ENCODE assay signal across 11 cellular contexts in the genomic region with DNA sequence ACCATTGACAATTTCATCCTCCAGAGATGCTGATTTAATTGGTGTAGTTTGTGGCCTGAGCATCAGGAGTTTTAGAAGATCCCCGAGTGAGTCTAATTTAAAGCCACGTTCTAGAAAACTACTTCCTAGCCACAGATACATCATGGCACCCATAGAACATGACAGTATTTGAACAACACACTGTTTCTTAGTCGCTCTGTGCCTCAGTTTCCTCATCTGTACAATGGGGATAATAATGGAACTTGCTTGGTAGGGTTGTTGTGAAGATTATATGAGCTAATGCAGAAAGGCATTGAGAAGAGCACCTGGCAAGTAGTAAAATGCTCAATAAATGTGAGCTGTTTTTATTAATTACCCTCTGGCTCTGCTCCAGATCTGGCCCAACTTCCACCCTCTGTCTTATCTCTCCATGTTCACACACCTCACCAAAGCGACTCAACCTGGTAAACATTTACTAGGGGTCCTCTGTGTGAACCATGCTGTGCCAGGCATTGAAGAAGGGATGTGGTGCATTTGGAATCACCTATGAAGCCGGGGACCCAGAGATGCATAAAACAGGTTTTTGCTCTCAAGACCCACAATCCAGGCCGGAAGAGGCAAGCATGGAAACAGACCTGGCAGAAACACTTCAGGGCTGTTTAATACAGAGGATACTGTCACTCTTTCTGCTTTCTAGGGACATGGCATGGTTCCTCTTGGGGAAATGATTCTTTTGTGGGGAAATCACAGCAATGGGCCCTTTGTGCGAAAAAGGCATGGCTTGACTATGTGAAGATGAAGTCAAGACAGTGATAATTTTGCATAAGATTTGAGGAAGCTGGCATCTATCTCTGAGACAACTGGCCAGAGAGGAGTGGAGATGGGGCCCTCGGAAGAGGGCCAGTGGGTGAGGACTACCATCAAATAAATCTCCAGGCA. TPM values are rescaled to one million over a fixed set of nuclear protein-coding genes. Genes with fewer than 3 reads are reported as not detected.
DNase-seq lines count a peak whose midpoint lies in the region; ATAC-seq and TF ChIP-seq lines count a peak whose summit lies in the region.
"Had no signal": no experiment of that assay in that cellular context is flagged by ENCODE, and none has a peak within 500 bp of the region (broad histone marks: within the 10 kb centered on the region; RNA-seq: fewer than 3 reads in every experiment).

No MANE protein-coding gene starts in this region.

- H3K27ac Mint-ChIP-seq in Calu3 (ENCODE audit: unreplicated experiment) = peak overlapping the region; percentile 58
- H3K27ac Mint-ChIP-seq in activated naive CD8-positive, alpha-beta T cell treated with anti-CD3 and anti-CD28 coated beads, Interleukin-2, amount 50 U/mL, for 24 hours = no peak overlapping the region
- H3K27ac Mint-ChIP-seq: activated CD4-positive, alpha-beta memory T cell treated with anti-CD3 and anti-CD28 coated beads for 36 hours had no signal

- H3K27me3 ChIP-seq in gastroesophageal sphincter = no peaks in the 10 kb centered on the region
- H3K27me3 ChIP-seq in gastrocnemius medialis = no peaks in the 10 kb centered on the region
- H3K27me3 ChIP-seq in brain microvascular endothelial cell (replicated peaks) = no peaks in the 10 kb centered on the region
- H3K27me3 ChIP-seq: adrenal gland had no signal

- intact Hi-C loops in Calu3 (cut with micrococcal nuclease; ENCODE audit: unreplicated experiment) (loop anchor here (5.0 kb wide), 1 partner anchor 36 kb away; no protein-coding TSS in a partner anchor), gastrocnemius medialis (cut with DNase I; ENCODE audit: low total_unique reads) (loop anchor here (2.0 to 5.0 kb wide), 2 partner anchors 37 to 54 kb away; no protein-coding TSS in a partner anchor)

- TF ChIP-seq POLR2A in gastroesophageal sphincter (IDR thresholded peaks at IDR 0.05) (no peak), gastrocnemius medialis (IDR thresholded peaks at IDR 0.05) (no peak)

- TF ChIP-seq EP300 in gastroesophageal sphincter (IDR thresholded peaks at IDR 0.05) = no peak

- H3K9me3 Mint-ChIP-seq in Calu3 (ENCODE audit: low read depth, unreplicated experiment) = no peaks in the 10 kb centered on the region
- no peaks in the 10 kb centered on the region for H3K9me3 Mint-ChIP-seq in activated naive CD8-positive, alpha-beta T cell treated with anti-CD3 and anti-CD28 coated beads, Interleukin-2, amount 50 U/mL, for 24 hours
- H3K9me3 Mint-ChIP-seq: activated CD4-positive, alpha-beta memory T cell treated with anti-CD3 and anti-CD28 coated beads for 36 hours had no signal

- CTCF ChIA-PET in Calu3 (lab: Charles Lee) = interaction anchor here (0.5 to 1.8 kb wide), 11 partner anchors 11 to 299 kb away, joined by 3 to 14 read pairs (median 3); partner anchors contain the start of gene GTPBP2

- H3K4me3 Mint-ChIP-seq in Calu3 (ENCODE audit: low read depth, unreplicated experiment) = peak overlapping the region; percentile 29
- H3K4me3 Mint-ChIP-seq in activated naive CD8-positive, alpha-beta T cell treated with anti-CD3 and anti-CD28 coated beads, Interleukin-2, amount 50 U/mL, for 24 hours = no peak overlapping the region
- H3K4me3 Mint-ChIP-seq: activated CD4-positive, alpha-beta memory T cell treated with anti-CD3 and anti-CD28 coated beads for 36 hours had no signal

- TF ChIP-seq CTCF in Calu3 (IDR thresholded peaks at IDR 0.05; ENCODE audit: unreplicated experiment) (no peak), gastroesophageal sphincter (IDR thresholded peaks at IDR 0.05) (no peak), gastrocnemius medialis (IDR thresholded peaks at IDR 0.05 in 4 of 5, conservative IDR thresholded peaks at IDR 0.05 in 1 of 5) (no peak), brain microvascular endothelial cell (IDR thresholded peaks at IDR 0.05; ENCODE audit: low read depth, low read length, missing control alignments) (no peak)

- H3K27ac ChIP-seq in gastroesophageal sphincter (peak overlapping the region in 3 of 4 donors; percentile 76 to 83 (median 79)), gastrocnemius medialis (peak overlapping the region; percentile 79 to 84 (median 82)), brain microvascular endothelial cell (no peak overlapping the region)

- TSS peak; percentile 93 for BruUV-seq in Calu3 (replicated peaks; lab: Mats Ljungman, UMichigan)

- WGBS in gastroesophageal sphincter (ENCODE audit: low coverage in 1 of 2), 2 donors = 79 to 89% methylated on average over 5 to 7 of the region's 8 CpGs

- H3K36me3 Mint-ChIP-seq in Calu3 (ENCODE audit: insufficient read depth, unreplicated experiment) = peaks cover 27% of the 10 kb centered on the region
- no peaks in the 10 kb centered on the region for H3K36me3 Mint-ChIP-seq in activated naive CD8-positive, alpha-beta T cell treated with anti-CD3 and anti-CD28 coated beads, Interleukin-2, amount 50 U/mL, for 24 hours (ENCODE audit: low read depth)
- H3K36me3 Mint-ChIP-seq: activated CD4-positive, alpha-beta memory T cell treated with anti-CD3 and anti-CD28 coated beads for 36 hours had no signal

- H3K4me1 ChIP-seq in gastroesophageal sphincter (peaks cover 3 to 73% (median 37%) of the 10 kb centered on the region in 3 donors), gastrocnemius medialis (peaks cover 27 to 46% of the 10 kb centered on the region in 2 donors)

- in situ Hi-C loops in gastrocnemius medialis (cut with MboI; ENCODE audit: low sequenced_read_pairs in 4 of 4) (no loop called here), brain microvascular endothelial cell (cut with HindIII; ENCODE audit: low pct_ligation_motif_present, low sequenced_read_pairs) (no loop called here)

- H3K4me3 ChIP-seq in gastroesophageal sphincter = no peak overlapping the region
- H3K4me3 ChIP-seq in gastrocnemius medialis = no peak overlapping the region
- no peak overlapping the region for H3K4me3 ChIP-seq in brain microvascular endothelial cell (ENCODE audit: low read depth, low read length)
- H3K4me3 ChIP-seq: adrenal gland, lung had no signal

- H3K4me1 Mint-ChIP-seq in Calu3 (ENCODE audit: low read depth, unreplicated experiment) = peaks cover 64% of the 10 kb centered on the region
- peaks cover 16% of the 10 kb centered on the region for H3K4me1 Mint-ChIP-seq in activated naive CD8-positive, alpha-beta T cell treated with anti-CD3 and anti-CD28 coated beads, Interleukin-2, amount 50 U/mL, for 24 hours

- H3K36me3 ChIP-seq in gastroesophageal sphincter = no peaks in the 10 kb centered on the region
- no peaks in the 10 kb centered on the region for H3K36me3 ChIP-seq in gastrocnemius medialis
- H3K36me3 ChIP-seq in brain microvascular endothelial cell (replicated peaks) = no peaks in the 10 kb centered on the region
- H3K36me3 ChIP-seq: adrenal gland had no signal

- no peaks in the 10 kb centered on the region for H3K27me3 Mint-ChIP-seq in Calu3 (ENCODE audit: unreplicated experiment)
- H3K27me3 Mint-ChIP-seq in activated naive CD8-positive, alpha-beta T cell treated with anti-CD3 and anti-CD28 coated beads, Interleukin-2, amount 50 U/mL, for 24 hours = peaks cover 25% of the 10 kb centered on the region

- DNase-seq in Calu3 (peak; percentile 69), NCI-H748 treated with DMSO at 0.1 percent for 48 hours (lab: John Stamatoyannopoulos, UW) (peak; percentile 78), gastrocnemius medialis (no peak), brain microvascular endothelial cell (no peak), GM19240 (ENCODE audit: insufficient read length, low spot score) (no peak), NCI-H2107 (lab: John Stamatoyannopoulos, UW) (no peak)
- no peak for DNase-seq in activated naive CD8-positive, alpha-beta T cell treated with anti-CD3 and anti-CD28 coated beads, Interleukin-2, amount 50 U/mL, for 24 hours

- ATAC-seq in gastroesophageal sphincter (no peak), gastrocnemius medialis (no peak)
- no peak for ATAC-seq in activated naive CD8-positive, alpha-beta T cell treated with anti-CD3 and anti-CD28 coated beads, Interleukin-2, amount 50 U/mL, for 24 hours

- H3K9me3 ChIP-seq in gastroesophageal sphincter = no peaks in the 10 kb centered on the region
- no peaks in the 10 kb centered on the region for H3K9me3 ChIP-seq in gastrocnemius medialis
- H3K9me3 ChIP-seq: adrenal gland had no signal

RNA-seq across cellular contexts. Expression of gene MRPS18A, which starts 16.2 kb away (rescaled TPM):
- total RNA-seq in Calu3 (2022) (88.8 and 106 TPM in 2 replicates), gastroesophageal sphincter (10 to 100 TPM; 36.3 to 47.3 (median 38.6) TPM), gastrocnemius medialis (100 to 1,000 TPM; 161 to 171 (median 168) TPM)

RNA-seq across cellular contexts. Expression of gene RSPH9, which starts 58.9 kb away (rescaled TPM):
- 0.15 and 0.19 TPM in 2 replicates for total RNA-seq in Calu3 (2022)
- total RNA-seq in gastroesophageal sphincter = under 1 TPM in 1 of 4 donors, not detected in 3; 0.16 TPM
- total RNA-seq in gastrocnemius medialis = under 1 TPM in 1 of 4 donors, not detected in 3; 0.09 TPM
- total RNA-seq: activated CD4-positive, alpha-beta memory T cell treated with anti-CD3 and anti-CD28 coated beads for 36 hours had no signal

Comparison
In these comparisons a context has a peak if more than half of its experiments do, and no peak if none do; other contexts are left out.
1. DNase-seq: peak in Calu3 (single experiment) and NCI-H748 treated with DMSO at 0.1 percent for 48 hours (single experiment); none in gastrocnemius medialis (0 of 2), brain microvascular endothelial cell (single experiment), activated naive CD8-positive, alpha-beta T cell treated with anti-CD3 and anti-CD28 coated beads, Interleukin-2, amount 50 U/mL, for 24 hours (single experiment), GM19240 (single experiment) and NCI-H2107 (single experiment).